In the genomic region with DNA sequence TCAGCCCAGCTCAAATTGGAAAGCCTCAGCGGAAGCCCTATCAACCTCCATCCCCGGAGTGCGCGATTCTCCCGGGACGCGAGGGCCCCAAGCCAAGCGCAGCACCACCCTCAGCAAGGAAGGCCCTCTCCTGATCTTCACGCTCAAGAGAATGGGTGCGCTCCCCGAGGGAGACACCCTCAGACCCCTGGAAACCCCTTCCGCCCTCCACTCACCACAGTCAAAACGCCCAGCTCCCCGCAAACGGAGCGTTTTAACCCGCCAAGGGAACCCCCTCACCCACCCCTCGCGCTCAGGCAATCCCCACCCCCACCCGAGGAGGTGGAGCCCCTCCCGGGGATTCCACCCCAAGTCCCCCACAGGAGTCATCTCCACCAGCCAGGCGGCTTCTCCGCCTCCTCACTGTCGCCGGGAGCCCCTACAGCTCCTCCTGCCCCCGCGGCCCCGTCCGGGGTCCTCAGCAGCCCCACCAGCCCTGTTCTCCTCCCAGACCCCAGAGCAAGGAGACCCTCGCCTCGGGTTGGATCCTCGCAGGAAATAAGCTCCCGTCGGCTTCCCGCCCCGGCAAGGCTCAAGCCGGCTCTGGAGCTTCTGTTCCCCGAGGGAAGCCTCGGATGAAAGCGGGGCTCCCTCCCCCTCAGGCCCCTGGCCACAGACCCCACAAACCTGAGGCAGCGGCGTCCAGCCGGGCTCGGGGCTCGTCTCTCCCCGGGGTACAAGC, we compare ENCODE assay signal across 8 cellular contexts. TPM values are rescaled to one million over a fixed set of nuclear protein-coding genes. Genes with fewer than 3 reads are reported as not detected.
DNase-seq lines count a peak whose midpoint lies in the region; ATAC-seq and TF ChIP-seq lines count a peak whose summit lies in the region.

No MANE protein-coding gene starts in this region.

- no peaks in the 10 kb centered on the region for H3K27me3 ChIP-seq in HUES48 (ENCODE audit: control insufficient read depth, insufficient read depth, low read length)
- H3K27me3 ChIP-seq in muscle layer of colon (ENCODE audit: control insufficient read depth in 1 of 2, insufficient read depth in 2 of 2, low read length in 2 of 2) = no peaks in the 10 kb centered on the region

- H3K9me3 ChIP-seq in HUES48 (ENCODE audit: control insufficient read depth, insufficient read depth, low read length) (no peaks in the 10 kb centered on the region), muscle layer of colon (ENCODE audit: low read length) (no peaks in the 10 kb centered on the region)

- peaks cover 33% of the 10 kb centered on the region for H3K36me3 Mint-ChIP-seq in activated CD8-positive, alpha-beta T cell treated with anti-CD3 and anti-CD28 coated beads, Interleukin-2, amount 10 ng/mL, durations not matched to agents 7 days and 5 days (ENCODE audit: low read depth)
- H3K36me3 Mint-ChIP-seq in endothelial cell (ENCODE audit: low read depth, unreplicated experiment) = peaks cover 7% of the 10 kb centered on the region

- peak; percentile 49 for DNase-seq in activated CD8-positive, alpha-beta T cell treated with anti-CD3 and anti-CD28 coated beads, Interleukin-2, amount 10 ng/mL, durations not matched to agents 7 days and 5 days
- DNase-seq in endothelial cell (ENCODE audit: low spot score) (no peak), GM19238 (ENCODE audit: insufficient read length, low spot score) (no peak), CD1c-positive myeloid dendritic cell (ENCODE audit: extremely low spot score) (no peak)

- H3K36me3 ChIP-seq in HUES48 (ENCODE audit: control insufficient read depth, insufficient read depth, low read length) (peaks cover 13% of the 10 kb centered on the region), muscle layer of colon (ENCODE audit: insufficient read depth, low read length) (no peaks in the 10 kb centered on the region)

- H3K4me1 ChIP-seq in HUES48 (ENCODE audit: control insufficient read depth, insufficient read depth, low read length) (peaks cover 33% of the 10 kb centered on the region), muscle layer of colon (ENCODE audit: insufficient read depth, low read length) (peaks cover 66% of the 10 kb centered on the region)

- peak overlapping the region; percentile 83 for H3K27ac Mint-ChIP-seq in activated CD8-positive, alpha-beta T cell treated with anti-CD3 and anti-CD28 coated beads, Interleukin-2, amount 10 ng/mL, durations not matched to agents 7 days and 5 days
- peak overlapping the region; percentile 90 for H3K27ac Mint-ChIP-seq in endothelial cell (ENCODE audit: unreplicated experiment)

- H3K4me1 Mint-ChIP-seq in activated CD8-positive, alpha-beta T cell treated with anti-CD3 and anti-CD28 coated beads, Interleukin-2, amount 10 ng/mL, durations not matched to agents 7 days and 5 days (ENCODE audit: low read depth) = peaks cover 68% of the 10 kb centered on the region
- peaks cover 47% of the 10 kb centered on the region for H3K4me1 Mint-ChIP-seq in endothelial cell (ENCODE audit: unreplicated experiment)

- peak; percentile 1 for ATAC-seq in GM18873 (IDR thresholded peaks at IDR 0.05; ENCODE audit: low FRiP score, unreplicated experiment)
- ATAC-seq in activated CD8-positive, alpha-beta T cell treated with anti-CD3 and anti-CD28 coated beads, Interleukin-2, amount 10 ng/mL, durations not matched to agents 7 days and 5 days = peak; percentile 21

- H3K27ac ChIP-seq in HUES48 (ENCODE audit: low read depth, low read length) (peak overlapping the region; percentile 84), muscle layer of colon (ENCODE audit: low read depth, low read length) (peak overlapping the region; percentile 98), temporal lobe (ENCODE audit: low read depth, low read length) (peak overlapping the region; percentile 71)

- H3K9me3 Mint-ChIP-seq in activated CD8-positive, alpha-beta T cell treated with anti-CD3 and anti-CD28 coated beads, Interleukin-2, amount 10 ng/mL, durations not matched to agents 7 days and 5 days (ENCODE audit: insufficient read depth) = no peaks in the 10 kb centered on the region
- no peaks in the 10 kb centered on the region for H3K9me3 Mint-ChIP-seq in endothelial cell (ENCODE audit: unreplicated experiment)

- CTCF ChIA-PET in activated CD8-positive, alpha-beta T cell treated with anti-CD3 and anti-CD28 coated beads, Interleukin-2, amount 10 ng/mL, durations not matched to agents 7 days and 5 days (lab: Charles Lee) = interaction anchor here (0.9 to 2.4 kb wide), 12 partner anchors 10 to 482 kb away, joined by 3 to 16 read pairs (median 4); a partner anchor contains a TSS

- H3K27me3 Mint-ChIP-seq in activated CD8-positive, alpha-beta T cell treated with anti-CD3 and anti-CD28 coated beads, Interleukin-2, amount 10 ng/mL, durations not matched to agents 7 days and 5 days (ENCODE audit: low read depth) = no peaks in the 10 kb centered on the region
- peaks cover 9% of the 10 kb centered on the region for H3K27me3 Mint-ChIP-seq in endothelial cell (ENCODE audit: unreplicated experiment)

- H3K4me3 ChIP-seq in HUES48 (ENCODE audit: low read depth, low read length) (peak overlapping the region; percentile 93), muscle layer of colon (ENCODE audit: low read depth in 1 of 2, low read length in 2 of 2) (peak overlapping the region; percentile 54 to 87)

- peak overlapping the region; percentile 43 for H3K9ac ChIP-seq in HUES48 (ENCODE audit: low read depth, low read length)
- peak overlapping the region; percentile 96 for H3K9ac ChIP-seq in muscle layer of colon (ENCODE audit: low read length)

- H3K4me3 Mint-ChIP-seq in activated CD8-positive, alpha-beta T cell treated with anti-CD3 and anti-CD28 coated beads, Interleukin-2, amount 10 ng/mL, durations not matched to agents 7 days and 5 days = peak overlapping the region; percentile 84
- peak overlapping the region; percentile 95 for H3K4me3 Mint-ChIP-seq in endothelial cell (ENCODE audit: unreplicated experiment)

- TF ChIP-seq CTCF in endothelial cell (IDR thresholded peaks at IDR 0.05; ENCODE audit: unreplicated experiment) = no peak

- POLR2A ChIA-PET in activated CD8-positive, alpha-beta T cell treated with anti-CD3 and anti-CD28 coated beads, Interleukin-2, amount 10 ng/mL, durations not matched to agents 7 days and 5 days (lab: Charles Lee) = interaction anchor here (0.6 to 3.3 kb wide), 13 partner anchors 9 to 471 kb away, joined by 3 to 27 read pairs (median 7); a partner anchor contains a TSS

RNA-seq across cellular contexts. Expression of a gene that starts 0.5 kb away (rescaled TPM):
- total RNA-seq in activated CD8-positive, alpha-beta T cell treated with anti-CD3 and anti-CD28 coated beads, Interleukin-2, amount 10 ng/mL, durations not matched to agents 7 days and 5 days = 10 to 100 TPM; 92.2 to 96.0 TPM
- 165 TPM for total RNA-seq in endothelial cell (ENCODE audit: unreplicated experiment)
- total RNA-seq in temporal lobe = 16.5 TPM

RNA-seq across cellular contexts. Expression of a gene that starts 16.2 kb away (rescaled TPM):
- total RNA-seq in activated CD8-positive, alpha-beta T cell treated with anti-CD3 and anti-CD28 coated beads, Interleukin-2, amount 10 ng/mL, durations not matched to agents 7 days and 5 days = 100 to 1,000 TPM; 669 to 680 TPM
- 519 TPM for total RNA-seq in endothelial cell (ENCODE audit: unreplicated experiment)
- total RNA-seq in temporal lobe = 345 TPM

RNA-seq across cellular contexts. Expression of a gene that starts 58.5 kb away (rescaled TPM):
- total RNA-seq in activated CD8-positive, alpha-beta T cell treated with anti-CD3 and anti-CD28 coated beads, Interleukin-2, amount 10 ng/mL, durations not matched to agents 7 days and 5 days = 100 to 1,000 TPM; 273 to 290 TPM
- total RNA-seq in endothelial cell (ENCODE audit: unreplicated experiment) (165 TPM), temporal lobe (100 TPM)
